ENCODE assay signal across 8 cellular contexts in genomic region chr4:184383497-184384055, GRCh38.
A peak's percentile ranks its signal among the peaks of the same experiment; 100 is the strongest.
DNase-seq lines count a peak whose midpoint lies in the region; ATAC-seq and TF ChIP-seq lines count a peak whose summit lies in the region.

No MANE protein-coding gene starts in this region.

- H3K4me1 ChIP-seq in liver (ENCODE audit: control insufficient read depth in 4 of 4, insufficient read depth in 4 of 4, low read length in 3 of 4) (peaks cover 10 to 67% (median 46%) of the 10 kb centered on the region in 4 donors), BE2C (peaks cover 11% of the 10 kb centered on the region)

- DNase-seq in AG04449 (ENCODE audit: low read depth, low spot score): peak; percentile 92
- peak; percentile 76 for DNase-seq in HS-27A (ENCODE audit: low read depth)
- peak; percentile 87 for DNase-seq in astrocyte of the hippocampus (ENCODE audit: low read depth, low spot score)
- DNase-seq in type B pancreatic cell (ENCODE audit: extremely low spot score, unreplicated experiment): no peak
- DNase-seq in activated naive CD4-positive, alpha-beta T cell treated with anti-CD3 and anti-CD28 coated beads, Interleukin-2, amount 50 U/mL, for 16 hours: no peak
- no peak for DNase-seq in BE2C

- ATAC-seq in HG03095 (IDR thresholded peaks at IDR 0.05; ENCODE audit: unreplicated experiment): no peak

- TF ChIP-seq CTCF in AG04449 (IDR thresholded peaks at IDR 0.05; ENCODE audit: insufficient read depth, low read length, missing control alignments) (no peak), liver (IDR thresholded peaks at IDR 0.05; ENCODE audit: low read depth, low read length, missing input control) (no peak), type B pancreatic cell (conservative IDR thresholded peaks at IDR 0.05) (no peak), BE2C (IDR thresholded peaks at IDR 0.05; ENCODE audit: low read depth, low read length) (no peak)

- H3K27ac Mint-ChIP-seq in type B pancreatic cell: peak overlapping the region; percentile 78

- H3K27ac ChIP-seq in liver (ENCODE audit: low read depth in 1 of 2, low read length in 2 of 2): peak overlapping the region; percentile 88 to 96

- 13% methylated on average over 8 of the region's 8 CpGs for WGBS in liver

- H3K4me3 ChIP-seq in AG04449 (ENCODE audit: low read depth, low read length) (peak overlapping the region; percentile 37), liver (ENCODE audit: low read depth in 1 of 3, low read length in 3 of 3) (peak overlapping the region in 2 of 3 donors; percentile 0 to 36), BE2C (ENCODE audit: low read depth, low read length) (no peak overlapping the region)

- CTCF ChIA-PET in AG04449 (lab: Yijun Ruan, JAX): no interaction called here

- H3K27me3 ChIP-seq in liver (ENCODE audit: control insufficient read depth in 4 of 4, insufficient read depth in 4 of 4, low read length in 3 of 4): no peaks in the 10 kb centered on the region
- no peaks in the 10 kb centered on the region for H3K27me3 ChIP-seq in BE2C

- peaks cover 19% of the 10 kb centered on the region for H3K36me3 Mint-ChIP-seq in type B pancreatic cell

- H3K9ac ChIP-seq in liver (ENCODE audit: low read depth in 1 of 2, low read length in 2 of 2): peak overlapping the region in 1 of 2 donors; percentile 73

- no peaks in the 10 kb centered on the region for H3K9me3 Mint-ChIP-seq in type B pancreatic cell

- H3K4me1 Mint-ChIP-seq in type B pancreatic cell (ENCODE audit: unreplicated experiment): peaks cover 41% of the 10 kb centered on the region

- H3K9me3 ChIP-seq in liver (ENCODE audit: control insufficient read depth in 4 of 4, low read length in 3 of 4) (no peaks in the 10 kb centered on the region), BE2C (no peaks in the 10 kb centered on the region; the same call in 1 of the 2 replicates)

- peak overlapping the region; percentile 47 for H3K4me3 Mint-ChIP-seq in type B pancreatic cell

- H3K36me3 ChIP-seq in liver (ENCODE audit: control insufficient read depth in 4 of 4, insufficient read depth in 3 of 4, low read depth in 1 of 4, low read length in 3 of 4) (peaks cover 2 to 15% (median 8%) of the 10 kb centered on the region in 4 donors), BE2C (peaks cover 8% of the 10 kb centered on the region; the same call in 1 of the 2 replicates)

- TF ChIP-seq RAD21 in liver (IDR thresholded peaks at IDR 0.05): no peak

- H3K27me3 Mint-ChIP-seq in type B pancreatic cell: no peaks in the 10 kb centered on the region

- POLR2A ChIA-PET in AG04449 (lab: Yijun Ruan, JAX): interaction anchor here (1.0 to 1.2 kb wide), 2 partner anchors 13 to 91 kb away, joined by 3 read pairs; partner anchors contain the start of gene IRF2

TF ChIP-seq in liver, 16 proteins besides CTCF, POLR2A, EP300 and RAD21:
- TF ChIP-seq ATF3 (IDR thresholded peaks at IDR 0.05) (no peak), JUND (IDR thresholded peaks at IDR 0.05) (peak in 1 of 2 donors; percentile 28)
TF ChIP-seq in liver: peak in this region for 1.

Comparison
In these comparisons a context has a peak if more than half of its experiments do, and no peak if none do; other contexts are left out.
1. DNase-seq: peak in AG04449 (single experiment), HS-27A (single experiment) and astrocyte of the hippocampus (single experiment); none in type B pancreatic cell (single experiment), activated naive CD4-positive, alpha-beta T cell treated with anti-CD3 and anti-CD28 coated beads, Interleukin-2, amount 50 U/mL, for 16 hours (single experiment) and BE2C (single experiment).